In genomic region chr12:58540480-58541299, GRCh38 we compare ENCODE assay signal across 8 cellular contexts.
DNase-seq lines count a peak whose midpoint lies in the region; ATAC-seq and TF ChIP-seq lines count a peak whose summit lies in the region.

No MANE protein-coding gene starts in this region.

- no peak overlapping the region for H2BK120ac ChIP-seq in trophoblast cell (ENCODE audit: insufficient read depth, low read length, poor library complexity)

- no peak overlapping the region for H2AK5ac ChIP-seq in trophoblast cell (ENCODE audit: low read length)

- no peaks in the 10 kb centered on the region for H3K9me3 ChIP-seq in trophoblast cell (ENCODE audit: insufficient read depth, low read depth, low read length)

- no peak overlapping the region for H3K4ac ChIP-seq in trophoblast cell (ENCODE audit: low read depth, low read length)

- H3K14ac ChIP-seq in trophoblast cell (ENCODE audit: low read length), result no peak overlapping the region

- POLR2A ChIA-PET in WTC11 (lab: Charles Lee), result no interaction called here

- H3K79me1 ChIP-seq in trophoblast cell (ENCODE audit: low read length), result peaks cover 2% of the 10 kb centered on the region

- H3K4me1 Mint-ChIP-seq in WTC11, result peaks cover 40% of the 10 kb centered on the region

- H3K4me2 ChIP-seq in trophoblast cell (ENCODE audit: low read length), result no peak overlapping the region

- no peaks in the 10 kb centered on the region for H3K36me3 Mint-ChIP-seq in WTC11

- no peak overlapping the region for H4K8ac ChIP-seq in trophoblast cell (ENCODE audit: low read depth, low read length)

- H3K27ac ChIP-seq in trophoblast cell (ENCODE audit: low read depth, low read length), result no peak overlapping the region

- no peak overlapping the region for H2BK5ac ChIP-seq in trophoblast cell (ENCODE audit: low read depth, low read length, poor library complexity)

- no peaks in the 10 kb centered on the region for H3K79me2 ChIP-seq in trophoblast cell (ENCODE audit: control insufficient read depth, insufficient read depth, low read length, poor library complexity)

- CTCF ChIA-PET in WTC11 (lab: Charles Lee), result interaction anchor here (0.5 to 2.8 kb wide), 71 partner anchors 9 to 1294 kb away, joined by 3 to 27 read pairs (median 4); partner anchors contain the start of gene LRIG3

- peak; percentile 56 for TF ChIP-seq CTCF in WTC11 (IDR thresholded peaks at IDR 0.05)

- no peak overlapping the region for H2AFZ ChIP-seq in trophoblast cell (ENCODE audit: insufficient read depth, low read length, poor library complexity)

- no CpG with 5 or more reads among the region's 8 CpGs for WGBS in trophoblast cell (ENCODE audit: extremely low coverage, insufficient coverage, insufficient read length)

- H4K91ac ChIP-seq in trophoblast cell (ENCODE audit: low read depth, low read length), result no peak overlapping the region

- H3K4me1 ChIP-seq in trophoblast cell (ENCODE audit: control insufficient read depth in 1 of 2, insufficient read depth in 2 of 2, low read length in 2 of 2), result peaks cover 0 to 2% of the 10 kb centered on the region in 2 experiments

- H3K23ac ChIP-seq in trophoblast cell (ENCODE audit: low read length), result no peak overlapping the region

- DNase-seq in stimulated activated CD4-positive, alpha-beta T cell treated with anti-CD3 and anti-CD28 coated beads, Interleukin-12 subunit alpha, Interleukin-12 subunit beta, amount 100 ng/mL, for 48 hours (ENCODE audit: low read depth in 2 of 3, low spot score in 1 of 3), result peak; percentile 2 to 13 (median 6)
- no peak for DNase-seq in stimulated activated CD4-positive, alpha-beta T cell treated with anti-CD3 and anti-CD28 coated beads, Interleukin-4, amount 100 ng/mL, for 24 hours
- peak; percentile 76 for DNase-seq in NCI-H2171 (lab: John Stamatoyannopoulos, UW)
- DNase-seq in WTC11 (ENCODE audit: low spot score), result peak; percentile 84
- peak; percentile 77 for DNase-seq in glomerular visceral epithelial cell (ENCODE audit: extremely low spot score)
- DNase-seq in trophoblast cell, result peak; percentile 42 to 74

- H3K9ac ChIP-seq in trophoblast cell (ENCODE audit: low read length), result no peak overlapping the region

- no peak overlapping the region for H3K4me3 ChIP-seq in trophoblast cell (ENCODE audit: low read depth, low read length)

- no peak overlapping the region for H3K18ac ChIP-seq in trophoblast cell (ENCODE audit: low read length)

- no peak overlapping the region for H2BK12ac ChIP-seq in trophoblast cell (ENCODE audit: low read length)

- H3K4me3 Mint-ChIP-seq in WTC11, result no peak overlapping the region

- H3K27me3 Mint-ChIP-seq in WTC11 (ENCODE audit: low read depth), result no peaks in the 10 kb centered on the region; the same call in 1 of the 2 replicates

- peak; percentile 75 for ATAC-seq in HG02981 (IDR thresholded peaks at IDR 0.05; ENCODE audit: unreplicated experiment)
- peak; percentile 96 for ATAC-seq in WTC11
- no peak for ATAC-seq in HG03442 (IDR thresholded peaks at IDR 0.05; ENCODE audit: unreplicated experiment)

- no peaks in the 10 kb centered on the region for H3K36me3 ChIP-seq in trophoblast cell (ENCODE audit: control insufficient read depth in 1 of 2, insufficient read depth in 2 of 2, low read length in 2 of 2)

- H3K27ac Mint-ChIP-seq in WTC11, result no peak overlapping the region

- no peaks in the 10 kb centered on the region for H3K27me3 ChIP-seq in trophoblast cell (ENCODE audit: insufficient read depth, low read length)

- H4K12ac ChIP-seq in trophoblast cell (ENCODE audit: low read depth, low read length), result no peak overlapping the region

- peaks cover 5% of the 10 kb centered on the region for H3K9me3 Mint-ChIP-seq in WTC11

TF ChIP-seq in WTC11, 78 proteins besides CTCF, POLR2A, EP300 and RAD21:
- 0 out of 2 replicates have a peak, but pooled peaks have one; percentile 24 for TF ChIP-seq TEAD1 (CRISPR knock-in tag; IDR thresholded peaks at IDR 0.05)
- no peak for TF ChIP-seq HMGXB4 (CRISPR knock-in tag; IDR thresholded peaks at IDR 0.05)
- TF ChIP-seq ZSCAN18 (CRISPR knock-in tag; IDR thresholded peaks at IDR 0.05), result no peak
- TF ChIP-seq NR2C2 (CRISPR knock-in tag; IDR thresholded peaks at IDR 0.05), result no peak
- no peak for TF ChIP-seq CREB1 (CRISPR knock-in tag; IDR thresholded peaks at IDR 0.05)
- no peak for TF ChIP-seq CDX4 (CRISPR knock-in tag; IDR thresholded peaks at IDR 0.05; ENCODE audit: borderline replicate concordance)
TF ChIP-seq in WTC11: peak in this region for 1.
